8 cellular contexts compared by ENCODE assay signal in genomic region chr12:39441189-39441962, GRCh38. TPM values are rescaled to one million over a fixed set of nuclear protein-coding genes. Genes with fewer than 3 reads are reported as not detected.
A peak's percentile ranks its signal among the peaks of the same experiment; 100 is the strongest.
DNase-seq lines count a peak whose midpoint lies in the region; TF ChIP-seq lines count a peak whose summit lies in the region.

No MANE protein-coding gene starts in this region.

- H3K4ac ChIP-seq in neuronal stem cell (ENCODE audit: low read length), result no peak overlapping the region

- no peak overlapping the region for H3K23ac ChIP-seq in neuronal stem cell (ENCODE audit: low read depth, low read length, poor library complexity)

- TF ChIP-seq CTCF in Calu3 (IDR thresholded peaks at IDR 0.05; ENCODE audit: unreplicated experiment) (no peak), endodermal cell (conservative IDR thresholded peaks at IDR 0.05) (no peak)

- peak overlapping the region; percentile 98 for H3K4me3 ChIP-seq in endodermal cell (ENCODE audit: low read length)
- H3K4me3 ChIP-seq in neuronal stem cell (ENCODE audit: low read length in 2 of 2), result peak overlapping the region; percentile 85 to 98

- no TSS peak for BruUV-seq in Calu3 (replicated peaks; lab: Mats Ljungman, UMichigan)

- DNase-seq in Calu3 (no peak), NCI-H82 treated with DMSO at 0.1 percent for 48 hours (lab: John Stamatoyannopoulos, UW; ENCODE audit: unreplicated experiment) (peak; percentile 45), endodermal cell (no peak), neuronal stem cell (ENCODE audit: low spot score) (no peak), iPS-NIHi11 (ENCODE audit: low spot score) (no peak), NCI-H2081 (lab: John Stamatoyannopoulos, UW) (no peak)
- DNase-seq in stimulated activated CD4-positive, alpha-beta T cell treated with anti-CD3 and anti-CD28 coated beads, Interleukin-4, amount 100 ng/mL, for 1 hour, result no peak
- no peak for DNase-seq in activated CD8-positive, alpha-beta memory T cell treated with anti-CD3 and anti-CD28 coated beads for 24 hours

- H3K4me1 ChIP-seq in endodermal cell (ENCODE audit: control insufficient read depth, insufficient read depth, low read length), result peaks cover 9% of the 10 kb centered on the region
- peaks cover 3 to 7% of the 10 kb centered on the region in 2 donors for H3K4me1 ChIP-seq in neuronal stem cell (ENCODE audit: control insufficient read depth in 2 of 2, insufficient read depth in 1 of 2, low read depth in 1 of 2, low read length in 2 of 2)

- H2BK15ac ChIP-seq in neuronal stem cell (ENCODE audit: low read length), result no peak overlapping the region

- no peaks in the 10 kb centered on the region for H3K9me3 ChIP-seq in endodermal cell (ENCODE audit: control insufficient read depth, low read length)
- peaks cover 0 to 3% of the 10 kb centered on the region in 2 donors for H3K9me3 ChIP-seq in neuronal stem cell (replicated peaks in 1 of 2; ENCODE audit: control insufficient read depth in 2 of 2, insufficient read depth in 1 of 2, low read depth in 1 of 2, low read length in 2 of 2)

- H3K9me3 Mint-ChIP-seq in Calu3 (ENCODE audit: low read depth, unreplicated experiment), result no peaks in the 10 kb centered on the region
- H3K9me3 Mint-ChIP-seq in endodermal cell, result no peaks in the 10 kb centered on the region

- peaks cover 2% of the 10 kb centered on the region for H3K79me1 ChIP-seq in neuronal stem cell (ENCODE audit: low read depth, low read length)

- intact Hi-C loops in Calu3 (cut with micrococcal nuclease; ENCODE audit: unreplicated experiment), result loop anchor here (5.0 to 10.0 kb wide), 2 partner anchors 113 to 124 kb away; no protein-coding TSS in a partner anchor

- no peak overlapping the region for H2AK5ac ChIP-seq in neuronal stem cell (ENCODE audit: low read depth, low read length)

- no peak overlapping the region for H2AFZ ChIP-seq in neuronal stem cell (ENCODE audit: low read length)

- H3K27ac Mint-ChIP-seq in Calu3 (ENCODE audit: unreplicated experiment) (peak overlapping the region; percentile 58), endodermal cell (peak overlapping the region; percentile 0)

- H3K4me1 Mint-ChIP-seq in Calu3 (ENCODE audit: low read depth, unreplicated experiment) (peaks cover 16% of the 10 kb centered on the region), endodermal cell (peaks cover 32% of the 10 kb centered on the region)

- no peak overlapping the region for H2BK5ac ChIP-seq in neuronal stem cell (ENCODE audit: low read length)

- H4K91ac ChIP-seq in neuronal stem cell (ENCODE audit: low read depth, low read length, poor library complexity), result no peak overlapping the region

- H3K9ac ChIP-seq in endodermal cell (ENCODE audit: extremely low read depth, low read length, poor library complexity, severe bottlenecking) (peak overlapping the region; percentile 81), neuronal stem cell (ENCODE audit: low read depth, low read length, poor library complexity) (no peak overlapping the region)

- no peak overlapping the region for H3K14ac ChIP-seq in neuronal stem cell (ENCODE audit: low read length)

- H3K18ac ChIP-seq in neuronal stem cell (ENCODE audit: low read length), result no peak overlapping the region

- H3K27me3 ChIP-seq in endodermal cell (ENCODE audit: control insufficient read depth, insufficient read depth, low read length, poor library complexity, severe bottlenecking) (no peaks in the 10 kb centered on the region), neuronal stem cell (ENCODE audit: control insufficient read depth in 3 of 3, insufficient read depth in 3 of 3, low read depth in 1 of 3, low read length in 3 of 3) (no peaks in the 10 kb centered on the region)

- H3K36me3 ChIP-seq in endodermal cell (ENCODE audit: control insufficient read depth, insufficient read depth, low read length) (no peaks in the 10 kb centered on the region), neuronal stem cell (replicated peaks in 1 of 2; ENCODE audit: control insufficient read depth in 2 of 2, insufficient read depth in 2 of 2, low read length in 2 of 2) (peaks cover 0 to 5% of the 10 kb centered on the region in 2 donors)

- H3K4me3 Mint-ChIP-seq in Calu3 (ENCODE audit: low read depth, unreplicated experiment) (peak overlapping the region; percentile 94), endodermal cell (peak overlapping the region; percentile 83)

- CTCF ChIA-PET in Calu3 (lab: Charles Lee), result no interaction called here

- no peak overlapping the region for H2BK12ac ChIP-seq in neuronal stem cell (ENCODE audit: low read length)

- H3K4me2 ChIP-seq in neuronal stem cell (ENCODE audit: insufficient read depth, low read length, poor library complexity, severe bottlenecking), result peak overlapping the region; percentile 66

- H3K27ac ChIP-seq in endodermal cell (ENCODE audit: low read depth, low read length), result no peak overlapping the region
- H3K27ac ChIP-seq in neuronal stem cell (replicated peaks; ENCODE audit: low read length), result no peak overlapping the region

- WGBS in endodermal cell (ENCODE audit: insufficient coverage in 1 of 2, insufficient read length in 1 of 2), 2 experiments, result 37 to 41% methylated on average over 4 of the region's 5 CpGs
- WGBS in neuronal stem cell (ENCODE audit: extremely low coverage in 2 of 2, insufficient read length in 2 of 2, insufficient replicate concordance in 1 of 2), 2 donors, result no CpG with 5 or more reads among the region's 5 CpGs

- no peak overlapping the region for H2BK120ac ChIP-seq in neuronal stem cell (ENCODE audit: low read depth, low read length)

- no peaks in the 10 kb centered on the region for H3K27me3 Mint-ChIP-seq in Calu3 (ENCODE audit: unreplicated experiment)
- peaks cover 1% of the 10 kb centered on the region for H3K27me3 Mint-ChIP-seq in endodermal cell (ENCODE audit: insufficient read depth)

- H3K36me3 Mint-ChIP-seq in Calu3 (ENCODE audit: insufficient read depth, unreplicated experiment), result peaks cover 22% of the 10 kb centered on the region
- no peaks in the 10 kb centered on the region for H3K36me3 Mint-ChIP-seq in endodermal cell (ENCODE audit: low read depth)

- H4K8ac ChIP-seq in neuronal stem cell (ENCODE audit: low read depth, low read length), result no peak overlapping the region

RNA-seq across cellular contexts. Expression of gene KIF21A, which starts 1.5 kb away (rescaled TPM):
- total RNA-seq in Calu3 (2022) (26.0 and 28.7 TPM in 2 replicates), endodermal cell (10 to 100 TPM; 32.3 to 35.3 TPM)
- 81.1 TPM for polyA plus RNA-seq in endodermal cell (2013, experiment 1 of 2)
- polyA plus RNA-seq in endodermal cell (2013, experiment 2 of 2), result 68.3 TPM
- polyA plus RNA-seq in neuronal stem cell (2013, experiment 1 of 2), result 26.7 TPM
- 28.1 TPM for polyA plus RNA-seq in neuronal stem cell (2013, experiment 2 of 2)
